In genomic region chr14:73759183-73759713, GRCh38 we compare ENCODE assay signal across 1 cellular context.
A peak's percentile ranks its signal among the peaks of the same experiment; 100 is the strongest.
TF ChIP-seq lines count a peak whose summit lies in the region.

No MANE protein-coding gene starts in this region.

TF ChIP-seq in HepG2, 621 proteins besides CTCF, POLR2A, EP300 and RAD21 (continued from another document and continues in another):
- TF ChIP-seq ZBTB25 (CRISPR knock-in tag; IDR thresholded peaks at IDR 0.05) (no peak), POLR2AphosphoS5 (IDR thresholded peaks at IDR 0.05; ENCODE audit: low read depth, low read length) (no peak), HOXA9 (CRISPR knock-in tag; IDR thresholded peaks at IDR 0.05; ENCODE audit: borderline replicate concordance) (0 out of 2 replicates have a peak, but pooled peaks have one; percentile 19), ZNF577 (CRISPR knock-in tag; IDR thresholded peaks at IDR 0.05; ENCODE audit: borderline replicate concordance, low read depth) (no peak), ZNF564 (CRISPR knock-in tag; IDR thresholded peaks at IDR 0.05) (peak; percentile 53; the same call in 1 of the 2 replicates), ZNF567 (CRISPR knock-in tag; IDR thresholded peaks at IDR 0.05; ENCODE audit: borderline replicate concordance) (no peak), CREB3 (CRISPR knock-in tag; IDR thresholded peaks at IDR 0.05) (no peak), ELF4 (CRISPR knock-in tag; IDR thresholded peaks at IDR 0.05; ENCODE audit: borderline replicate concordance) (no peak), ZNF17 (CRISPR knock-in tag; IDR thresholded peaks at IDR 0.05) (no peak), MLX (CRISPR knock-in tag; IDR thresholded peaks at IDR 0.05) (no peak), NFE2L1 (CRISPR knock-in tag; IDR thresholded peaks at IDR 0.05; ENCODE audit: borderline replicate concordance) (no peak), ZNF790 (CRISPR knock-in tag; IDR thresholded peaks at IDR 0.05; ENCODE audit: borderline replicate concordance) (no peak), ZNF7 (CRISPR knock-in tag; IDR thresholded peaks at IDR 0.05) (no peak), KDM3A (CRISPR knock-in tag; IDR thresholded peaks at IDR 0.05; ENCODE audit: low read depth) (no peak), ZNF891 (CRISPR knock-in tag; IDR thresholded peaks at IDR 0.05) (no peak), ZNF225 (CRISPR knock-in tag; IDR thresholded peaks at IDR 0.05) (peak; percentile 55; the same call in 1 of the 2 replicates), ZNF501 (CRISPR knock-in tag; IDR thresholded peaks at IDR 0.05) (no peak), ZBTB7A (CRISPR knock-in tag; IDR thresholded peaks at IDR 0.05) (no peak), ZNF749 (CRISPR knock-in tag; IDR thresholded peaks at IDR 0.05; ENCODE audit: borderline replicate concordance) (no peak), ZNF83 (CRISPR knock-in tag; IDR thresholded peaks at IDR 0.05; ENCODE audit: borderline replicate concordance) (0 out of 2 replicates have a peak, but pooled peaks have one; percentile 47), ZNF782 (CRISPR knock-in tag; IDR thresholded peaks at IDR 0.05; ENCODE audit: borderline replicate concordance) (no peak), ARNT2 (CRISPR knock-in tag; IDR thresholded peaks at IDR 0.05; ENCODE audit: low read depth) (no peak), GATAD1 (CRISPR knock-in tag; IDR thresholded peaks at IDR 0.05) (no peak), MED8 (CRISPR knock-in tag; IDR thresholded peaks at IDR 0.05; ENCODE audit: insufficient replicate concordance) (no peak), ZBTB26 (CRISPR knock-in tag; IDR thresholded peaks at IDR 0.05; ENCODE audit: borderline replicate concordance) (no peak), ZBTB33 (CRISPR knock-in tag; IDR thresholded peaks at IDR 0.05) (no peak), KLF15 (CRISPR knock-in tag; IDR thresholded peaks at IDR 0.05; ENCODE audit: borderline replicate concordance) (no peak), ATF2 (CRISPR knock-in tag; IDR thresholded peaks at IDR 0.05) (no peak), HOMEZ (CRISPR knock-in tag; IDR thresholded peaks at IDR 0.05; ENCODE audit: low read depth) (no peak), NR2C2 (CRISPR knock-in tag; IDR thresholded peaks at IDR 0.05; ENCODE audit: borderline replicate concordance) (no peak), TFAP4 (IDR thresholded peaks at IDR 0.05; ENCODE audit: borderline replicate concordance, low read depth) (no peak), JUND (CRISPR knock-in tag; IDR thresholded peaks at IDR 0.05) (no peak), NCOA1 (CRISPR knock-in tag; IDR thresholded peaks at IDR 0.05) (no peak), E2F2 (CRISPR knock-in tag; IDR thresholded peaks at IDR 0.05; ENCODE audit: borderline replicate concordance) (no peak), REL (CRISPR knock-in tag; conservative IDR thresholded peaks at IDR 0.05) (no peak), ZZZ3 (CRISPR knock-in tag; IDR thresholded peaks at IDR 0.05; ENCODE audit: borderline replicate concordance) (no peak)
- TF ChIP-seq, protein P1, sequence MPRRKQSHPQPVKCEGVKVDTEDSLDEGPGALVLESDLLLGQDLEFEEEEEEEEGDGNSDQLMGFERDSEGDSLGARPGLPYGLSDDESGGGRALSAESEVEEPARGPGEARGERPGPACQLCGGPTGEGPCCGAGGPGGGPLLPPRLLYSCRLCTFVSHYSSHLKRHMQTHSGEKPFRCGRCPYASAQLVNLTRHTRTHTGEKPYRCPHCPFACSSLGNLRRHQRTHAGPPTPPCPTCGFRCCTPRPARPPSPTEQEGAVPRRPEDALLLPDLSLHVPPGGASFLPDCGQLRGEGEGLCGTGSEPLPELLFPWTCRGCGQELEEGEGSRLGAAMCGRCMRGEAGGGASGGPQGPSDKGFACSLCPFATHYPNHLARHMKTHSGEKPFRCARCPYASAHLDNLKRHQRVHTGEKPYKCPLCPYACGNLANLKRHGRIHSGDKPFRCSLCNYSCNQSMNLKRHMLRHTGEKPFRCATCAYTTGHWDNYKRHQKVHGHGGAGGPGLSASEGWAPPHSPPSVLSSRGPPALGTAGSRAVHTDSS (CRISPR knock-in tag; conservative IDR thresholded peaks at IDR 0.05): no peak
- TF ChIP-seq, protein P2, sequence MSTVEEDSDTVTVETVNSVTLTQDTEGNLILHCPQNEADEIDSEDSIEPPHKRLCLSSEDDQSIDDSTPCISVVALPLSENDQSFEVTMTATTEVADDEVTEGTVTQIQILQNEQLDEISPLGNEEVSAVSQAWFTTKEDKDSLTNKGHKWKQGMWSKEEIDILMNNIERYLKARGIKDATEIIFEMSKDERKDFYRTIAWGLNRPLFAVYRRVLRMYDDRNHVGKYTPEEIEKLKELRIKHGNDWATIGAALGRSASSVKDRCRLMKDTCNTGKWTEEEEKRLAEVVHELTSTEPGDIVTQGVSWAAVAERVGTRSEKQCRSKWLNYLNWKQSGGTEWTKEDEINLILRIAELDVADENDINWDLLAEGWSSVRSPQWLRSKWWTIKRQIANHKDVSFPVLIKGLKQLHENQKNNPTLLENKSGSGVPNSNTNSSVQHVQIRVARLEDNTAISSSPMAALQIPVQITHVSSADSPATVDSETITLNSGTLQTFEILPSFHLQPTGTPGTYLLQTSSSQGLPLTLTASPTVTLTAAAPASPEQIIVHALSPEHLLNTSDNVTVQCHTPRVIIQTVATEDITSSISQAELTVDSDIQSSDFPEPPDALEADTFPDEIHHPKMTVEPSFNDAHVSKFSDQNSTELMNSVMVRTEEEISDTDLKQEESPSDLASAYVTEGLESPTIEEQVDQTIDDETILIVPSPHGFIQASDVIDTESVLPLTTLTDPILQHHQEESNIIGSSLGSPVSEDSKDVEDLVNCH (CRISPR knock-in tag; IDR thresholded peaks at IDR 0.05): no peak
- TF ChIP-seq, protein P3, sequence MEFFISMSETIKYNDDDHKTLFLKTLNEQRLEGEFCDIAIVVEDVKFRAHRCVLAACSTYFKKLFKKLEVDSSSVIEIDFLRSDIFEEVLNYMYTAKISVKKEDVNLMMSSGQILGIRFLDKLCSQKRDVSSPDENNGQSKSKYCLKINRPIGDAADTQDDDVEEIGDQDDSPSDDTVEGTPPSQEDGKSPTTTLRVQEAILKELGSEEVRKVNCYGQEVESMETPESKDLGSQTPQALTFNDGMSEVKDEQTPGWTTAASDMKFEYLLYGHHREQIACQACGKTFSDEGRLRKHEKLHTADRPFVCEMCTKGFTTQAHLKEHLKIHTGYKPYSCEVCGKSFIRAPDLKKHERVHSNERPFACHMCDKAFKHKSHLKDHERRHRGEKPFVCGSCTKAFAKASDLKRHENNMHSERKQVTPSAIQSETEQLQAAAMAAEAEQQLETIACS (CRISPR knock-in tag; IDR thresholded peaks at IDR 0.05): peak; percentile 83
- TF ChIP-seq, protein P4, sequence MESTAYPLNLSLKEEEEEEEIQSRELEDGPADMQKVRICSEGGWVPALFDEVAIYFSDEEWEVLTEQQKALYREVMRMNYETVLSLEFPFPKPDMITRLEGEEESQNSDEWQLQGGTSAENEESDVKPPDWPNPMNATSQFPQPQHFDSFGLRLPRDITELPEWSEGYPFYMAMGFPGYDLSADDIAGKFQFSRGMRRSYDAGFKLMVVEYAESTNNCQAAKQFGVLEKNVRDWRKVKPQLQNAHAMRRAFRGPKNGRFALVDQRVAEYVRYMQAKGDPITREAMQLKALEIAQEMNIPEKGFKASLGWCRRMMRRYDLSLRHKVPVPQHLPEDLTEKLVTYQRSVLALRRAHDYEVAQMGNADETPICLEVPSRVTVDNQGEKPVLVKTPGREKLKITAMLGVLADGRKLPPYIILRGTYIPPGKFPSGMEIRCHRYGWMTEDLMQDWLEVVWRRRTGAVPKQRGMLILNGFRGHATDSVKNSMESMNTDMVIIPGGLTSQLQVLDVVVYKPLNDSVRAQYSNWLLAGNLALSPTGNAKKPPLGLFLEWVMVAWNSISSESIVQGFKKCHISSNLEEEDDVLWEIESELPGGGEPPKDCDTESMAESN (CRISPR knock-in tag; conservative IDR thresholded peaks at IDR 0.05): 0 out of 2 replicates have a peak, but pooled peaks have one; percentile 36
